ENCODE assay signal across 1 cellular context in the genomic region with DNA sequence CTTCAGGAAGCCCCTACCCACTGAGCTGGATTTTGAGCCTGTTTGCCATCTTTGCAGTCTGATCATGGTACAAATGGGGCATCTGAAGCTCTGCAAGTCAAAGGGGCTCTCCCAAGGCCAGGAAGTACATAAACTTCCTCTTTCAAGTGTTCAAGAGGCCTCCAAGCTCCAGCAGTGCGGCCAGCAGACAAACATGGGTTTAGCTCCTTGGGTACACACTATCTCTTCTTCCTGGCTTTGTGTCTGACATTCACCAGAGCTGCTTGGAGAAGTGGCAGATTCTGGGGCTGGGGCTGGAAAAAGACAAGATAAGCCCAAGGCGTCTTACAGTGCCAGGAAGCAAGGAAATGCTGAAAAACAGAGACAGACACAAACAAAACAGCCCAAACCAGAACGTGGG.
TF ChIP-seq lines count a peak whose summit lies in the region.

No MANE protein-coding gene starts in this region.

TF ChIP-seq in K562, 482 proteins besides CTCF, POLR2A, EP300 and RAD21:
- TF ChIP-seq PCBP2 (IDR thresholded peaks at IDR 0.05; ENCODE audit: low read depth, low read length, poor library complexity, severe bottlenecking): no peak
- no peak for TF ChIP-seq ZNF174 (CRISPR knock-in tag; IDR thresholded peaks at IDR 0.05)
- no peak for TF ChIP-seq MTF1 (CRISPR knock-in tag; IDR thresholded peaks at IDR 0.05; ENCODE audit: borderline replicate concordance)
- TF ChIP-seq, protein P1, sequence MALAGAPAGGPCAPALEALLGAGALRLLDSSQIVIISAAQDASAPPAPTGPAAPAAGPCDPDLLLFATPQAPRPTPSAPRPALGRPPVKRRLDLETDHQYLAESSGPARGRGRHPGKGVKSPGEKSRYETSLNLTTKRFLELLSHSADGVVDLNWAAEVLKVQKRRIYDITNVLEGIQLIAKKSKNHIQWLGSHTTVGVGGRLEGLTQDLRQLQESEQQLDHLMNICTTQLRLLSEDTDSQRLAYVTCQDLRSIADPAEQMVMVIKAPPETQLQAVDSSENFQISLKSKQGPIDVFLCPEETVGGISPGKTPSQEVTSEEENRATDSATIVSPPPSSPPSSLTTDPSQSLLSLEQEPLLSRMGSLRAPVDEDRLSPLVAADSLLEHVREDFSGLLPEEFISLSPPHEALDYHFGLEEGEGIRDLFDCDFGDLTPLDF (CRISPR knock-in tag; IDR thresholded peaks at IDR 0.05): peak; percentile 73; the same call in 1 of the 2 replicates
